In the genomic region with DNA sequence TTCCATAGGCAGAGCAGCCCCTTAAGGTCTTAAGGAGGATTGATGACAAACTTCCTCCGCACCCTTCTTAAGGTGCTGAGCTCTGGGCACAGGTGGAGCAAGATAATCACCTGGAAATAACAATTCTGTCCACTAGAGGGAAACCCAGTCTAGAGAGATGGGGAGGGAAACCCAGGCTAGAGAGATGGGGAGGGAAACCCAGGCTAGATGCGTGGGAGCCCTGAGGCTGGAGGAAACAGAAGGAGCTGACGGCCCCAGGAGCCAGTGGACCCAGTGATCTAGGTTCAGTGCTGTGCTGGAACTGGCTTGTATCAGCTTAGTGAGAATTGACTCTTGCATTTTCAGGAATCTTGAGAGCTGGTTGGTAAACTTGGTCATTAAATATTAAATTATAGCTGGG, we compare ENCODE assay signal across 8 cellular contexts. TPM values are rescaled to one million over a fixed set of nuclear protein-coding genes. Genes with fewer than 3 reads are reported as not detected.
A peak's percentile ranks its signal among the peaks of the same experiment; 100 is the strongest.
DNase-seq lines count a peak whose midpoint lies in the region; ATAC-seq, FAIRE-seq and TF ChIP-seq lines count a peak whose summit lies in the region.

No MANE protein-coding gene starts in this region.

- H3K27ac Mint-ChIP-seq in natural killer cell treated with Interleukin-12 subunit alpha and Interleukin-12 subunit beta and Interleukin-15 and Interleukin-18, amount 100 ng/mL, for 72 hours = peak overlapping the region in 1 of 2 donors; percentile 37

- TF ChIP-seq EP300 in esophagus muscularis mucosa (IDR thresholded peaks at IDR 0.05) = no peak

- H3K36me3 ChIP-seq in esophagus muscularis mucosa = no peaks in the 10 kb centered on the region

- H3K36me3 Mint-ChIP-seq in natural killer cell treated with Interleukin-12 subunit alpha and Interleukin-12 subunit beta and Interleukin-15 and Interleukin-18, amount 100 ng/mL, for 72 hours = no peaks in the 10 kb centered on the region

- no peaks in the 10 kb centered on the region for H3K9me3 ChIP-seq in esophagus muscularis mucosa

- peaks cover 0 to 7% of the 10 kb centered on the region in 2 donors for H3K27me3 Mint-ChIP-seq in natural killer cell treated with Interleukin-12 subunit alpha and Interleukin-12 subunit beta and Interleukin-15 and Interleukin-18, amount 100 ng/mL, for 72 hours

- H3K4me3 Mint-ChIP-seq in natural killer cell treated with Interleukin-12 subunit alpha and Interleukin-12 subunit beta and Interleukin-15 and Interleukin-18, amount 100 ng/mL, for 72 hours = no peak overlapping the region

- no peaks in the 10 kb centered on the region for H3K4me1 Mint-ChIP-seq in natural killer cell treated with Interleukin-12 subunit alpha and Interleukin-12 subunit beta and Interleukin-15 and Interleukin-18, amount 100 ng/mL, for 72 hours (ENCODE audit: low read depth in 2 of 2)

- peaks cover 0 to 20% (median 0%) of the 10 kb centered on the region in 4 donors for H3K27me3 ChIP-seq in esophagus muscularis mucosa

- DNase-seq in NCI-H748 treated with DMSO at 0.1 percent for 48 hours (lab: John Stamatoyannopoulos, UW) = peak; percentile 98
- peak; percentile 66 for DNase-seq in activated CD8-positive, alpha-beta memory T cell treated with anti-CD3 and anti-CD28 coated beads for 24 hours
- no peak for DNase-seq in esophagus muscularis mucosa (ENCODE audit: extremely low spot score)
- DNase-seq in natural killer cell treated with Interleukin-12 subunit alpha and Interleukin-12 subunit beta and Interleukin-15 and Interleukin-18, amount 100 ng/mL, for 72 hours (ENCODE audit: low spot score) = no peak
- DNase-seq in ureter (ENCODE audit: low spot score) = peak; percentile 58
- DNase-seq in NCI-H1048 (lab: John Stamatoyannopoulos, UW) = no peak

- intact Hi-C loops in esophagus muscularis mucosa (cut with DNase I) = no loop called here

- WGBS in esophagus muscularis mucosa = 31% methylated on average over 3 of the region's 3 CpGs

- no peak for TF ChIP-seq POLR2A in esophagus muscularis mucosa (IDR thresholded peaks at IDR 0.05; ENCODE audit: low read depth)

- H3K27ac ChIP-seq in esophagus muscularis mucosa (replicated peaks in 1 of 4) = no peak overlapping the region

- H3K4me3 ChIP-seq in esophagus muscularis mucosa = no peak overlapping the region

- peak; percentile 80 for ATAC-seq in HG03571 (IDR thresholded peaks at IDR 0.05; ENCODE audit: unreplicated experiment)
- ATAC-seq in natural killer cell treated with Interleukin-12 subunit alpha and Interleukin-12 subunit beta and Interleukin-15 and Interleukin-18, amount 100 ng/mL, for 72 hours = peak; percentile 71 to 81

- peak; percentile 40 to 58 (median 53) for TF ChIP-seq CTCF in esophagus muscularis mucosa (IDR thresholded peaks at IDR 0.05)

- H3K9me3 Mint-ChIP-seq in natural killer cell treated with Interleukin-12 subunit alpha and Interleukin-12 subunit beta and Interleukin-15 and Interleukin-18, amount 100 ng/mL, for 72 hours = no peaks in the 10 kb centered on the region

- H3K4me1 ChIP-seq in esophagus muscularis mucosa = peaks cover 0 to 5% (median 2%) of the 10 kb centered on the region in 4 donors

- FAIRE-seq in G401.6 (lab: Jason Lieb, UNC) = peak; percentile 15

RNA-seq across cellular contexts. Expression of gene MYCL, which starts 17.8 kb away (rescaled TPM):
- total RNA-seq in esophagus muscularis mucosa (under 1 TPM; 0.13 to 0.92 (median 0.66) TPM), ureter (84.3 TPM)
- total RNA-seq in natural killer cell treated with Interleukin-12 subunit alpha and Interleukin-12 subunit beta and Interleukin-15 and Interleukin-18, amount 100 ng/mL, for 72 hours = under 1 TPM; 0.33 to 0.36 TPM

RNA-seq across cellular contexts. Expression of gene MFSD2A, which starts 35.4 kb away (rescaled TPM):
- 1 to 10 TPM; 1.7 to 5.1 (median 4.1) TPM for total RNA-seq in esophagus muscularis mucosa
- 10 to 100 TPM; 41.4 to 62.7 TPM for total RNA-seq in natural killer cell treated with Interleukin-12 subunit alpha and Interleukin-12 subunit beta and Interleukin-15 and Interleukin-18, amount 100 ng/mL, for 72 hours
- total RNA-seq in ureter = 28.5 TPM

RNA-seq across cellular contexts. Expression of gene TRIT1, which starts 36.2 kb away (rescaled TPM):
- total RNA-seq in esophagus muscularis mucosa = 10 to 100 TPM; 13.3 to 24.1 (median 16.5) TPM
- total RNA-seq in natural killer cell treated with Interleukin-12 subunit alpha and Interleukin-12 subunit beta and Interleukin-15 and Interleukin-18, amount 100 ng/mL, for 72 hours = 10 to 100 TPM; 17.8 to 34.3 TPM
- 54.0 TPM for total RNA-seq in ureter

Comparison
In these comparisons a context has a peak if more than half of its experiments do, and no peak if none do; other contexts are left out.
1. DNase-seq: peak in NCI-H748 treated with DMSO at 0.1 percent for 48 hours (single experiment), activated CD8-positive, alpha-beta memory T cell treated with anti-CD3 and anti-CD28 coated beads for 24 hours (single experiment) and ureter (single experiment); none in esophagus muscularis mucosa (single experiment), natural killer cell treated with Interleukin-12 subunit alpha and Interleukin-12 subunit beta and Interleukin-15 and Interleukin-18, amount 100 ng/mL, for 72 hours (single experiment) and NCI-H1048 (single experiment).
2. RNA of gene MYCL, which starts 17.8 kb away (total RNA-seq): 84.3 TPM in ureter (single experiment); 0.13 to 0.92 TPM in esophagus muscularis mucosa and 0.33 to 0.36 TPM in natural killer cell treated with Interleukin-12 subunit alpha and Interleukin-12 subunit beta and Interleukin-15 and Interleukin-18, amount 100 ng/mL, for 72 hours; every median in the first group is over 10 times any median in the second.